18 cellular contexts compared by ENCODE assay signal in genomic region chr4:56961107-56961500, GRCh38.
"Had no signal": no experiment of that assay in that cellular context is flagged by ENCODE, and none has a peak within 500 bp of the region (broad histone marks: within the 10 kb centered on the region; RNA-seq: fewer than 3 reads in every experiment).

No MANE protein-coding gene starts in this region.

- DNase-seq: activated B cell treated with CpG ODN at 0.5 μM for 24 hours; activated CD4-positive, alpha-beta memory T cell treated with anti-CD3 and anti-CD28 coated beads for 36 hours; activated CD4-positive, alpha-beta T cell treated with anti-CD3 and anti-CD28 coated beads for 4 hours; activated effector memory CD4-positive, alpha-beta T cell treated with Interleukin-2 at 50 U/mL for 16 hours; cerebellar nuclear complex; endodermal cell; heart left ventricle; midbrain; natural killer cell; retina; stimulated activated CD4-positive, alpha-beta T cell treated with anti-CD3 and anti-CD28 coated beads, Interleukin-2, amount 100 ng/mL, for 48 hours; stimulated activated CD8-positive, alpha-beta memory T cell treated with anti-CD3 and anti-CD28 coated beads, Interleukin-4, amount 100 ng/mL, for 48 hours; stimulated activated naive B cell treated with anti-CD40 and anti-IgM and Interleukin-4, amounts not matched to agents 10 μg/mL and 1 μg/mL and 100 μg/mL, for 72 hours; T-helper 1 cell; upper lobe of right lung had no signal

- H3K27ac Mint-ChIP-seq: activated B cell treated with CpG ODN at 0.5 μM for 24 hours; activated CD4-positive, alpha-beta memory T cell treated with anti-CD3 and anti-CD28 coated beads for 36 hours; endodermal cell; natural killer cell; progenitor cell of endocrine pancreas; stimulated activated naive B cell treated with anti-CD40 and anti-IgM and Interleukin-4, amounts not matched to agents 10 μg/mL and 1 μg/mL and 100 μg/mL, for 72 hours had no signal

- H3K27me3 Mint-ChIP-seq: activated B cell treated with CpG ODN at 0.5 μM for 24 hours; activated CD4-positive, alpha-beta memory T cell treated with anti-CD3 and anti-CD28 coated beads for 36 hours; activated naive CD4-positive, alpha-beta T cell treated with anti-CD3 and anti-CD28 coated beads, Interleukin-2, amount 50 U/mL, for 24 hours; progenitor cell of endocrine pancreas; stimulated activated naive B cell treated with anti-CD40 and anti-IgM and Interleukin-4, amounts not matched to agents 10 μg/mL and 1 μg/mL and 100 μg/mL, for 72 hours had no signal

- FAIRE-seq: islet of Langerhans had no signal

- H3K4me1 Mint-ChIP-seq: activated B cell treated with CpG ODN at 0.5 μM for 24 hours; activated naive CD4-positive, alpha-beta T cell treated with anti-CD3 and anti-CD28 coated beads, Interleukin-2, amount 50 U/mL, for 24 hours; natural killer cell; stimulated activated naive B cell treated with anti-CD40 and anti-IgM and Interleukin-4, amounts not matched to agents 10 μg/mL and 1 μg/mL and 100 μg/mL, for 72 hours had no signal

- H3K36me3 Mint-ChIP-seq: natural killer cell had no signal

- H3K4me3 Mint-ChIP-seq: activated B cell treated with CpG ODN at 0.5 μM for 24 hours; activated CD4-positive, alpha-beta memory T cell treated with anti-CD3 and anti-CD28 coated beads for 36 hours; activated naive CD4-positive, alpha-beta T cell treated with anti-CD3 and anti-CD28 coated beads, Interleukin-2, amount 50 U/mL, for 24 hours; endodermal cell; natural killer cell; stimulated activated naive B cell treated with anti-CD40 and anti-IgM and Interleukin-4, amounts not matched to agents 10 μg/mL and 1 μg/mL and 100 μg/mL, for 72 hours had no signal

- H3K9me3 Mint-ChIP-seq: activated B cell treated with CpG ODN at 0.5 μM for 24 hours; activated CD4-positive, alpha-beta memory T cell treated with anti-CD3 and anti-CD28 coated beads for 36 hours; activated naive CD4-positive, alpha-beta T cell treated with anti-CD3 and anti-CD28 coated beads, Interleukin-2, amount 50 U/mL, for 24 hours; endodermal cell; natural killer cell; stimulated activated naive B cell treated with anti-CD40 and anti-IgM and Interleukin-4, amounts not matched to agents 10 μg/mL and 1 μg/mL and 100 μg/mL, for 72 hours had no signal

- ATAC-seq: heart left ventricle; natural killer cell; stimulated activated naive B cell treated with anti-CD40 and anti-IgM and Interleukin-4, amounts not matched to agents 10 μg/mL and 1 μg/mL and 100 μg/mL, for 72 hours; upper lobe of right lung had no signal
